Comparison of ENCODE assay signal across 9 cellular contexts in genomic region chr7:79876769-79877362, GRCh38.
DNase-seq lines count a peak whose midpoint lies in the region; ATAC-seq, FAIRE-seq and TF ChIP-seq lines count a peak whose summit lies in the region.
"Had no signal": no experiment of that assay in that cellular context is flagged by ENCODE, and none has a peak within 500 bp of the region (broad histone marks: within the 10 kb centered on the region; RNA-seq: fewer than 3 reads in every experiment).

No MANE protein-coding gene starts in this region.

- peak; percentile 51 for DNase-seq in GM04504 (ENCODE audit: low read depth)
- DNase-seq in NB4 (ENCODE audit: low read depth): peak; percentile 16
- peak; percentile 82 for DNase-seq in brain pericyte (ENCODE audit: low read depth, low spot score)
- peak; percentile 74 for DNase-seq in skeletal muscle cell (ENCODE audit: low read depth)
- DNase-seq in COR-L47 (lab: John Stamatoyannopoulos, UW): no peak
- DNase-seq in GM19239 (ENCODE audit: insufficient read length, low spot score): no peak
- DNase-seq: GF-D8 had no signal

- TF ChIP-seq CTCF in NB4 (IDR thresholded peaks at IDR 0.05; ENCODE audit: low read depth, low read length): no peak

- H3K4me3 ChIP-seq in NB4 (ENCODE audit: low read depth, low read length) (no peak overlapping the region), skeletal muscle cell (ENCODE audit: low read depth, low read length) (no peak overlapping the region)

- no peak for ATAC-seq in GM21529 (IDR thresholded peaks at IDR 0.05; ENCODE audit: unreplicated experiment)
- ATAC-seq: sciatic nerve had no signal

- no peak for TF ChIP-seq POLR2A in NB4 (IDR thresholded peaks at IDR 0.05; ENCODE audit: extremely low read depth, insufficient read length)

- FAIRE-seq in GM19239 (lab: Jason Lieb, UNC): no peak

Comparison
In these comparisons a context has a peak if more than half of its experiments do, and no peak if none do; other contexts are left out.
1. DNase-seq: peak in GM04504 (single experiment), NB4 (single experiment), brain pericyte (single experiment) and skeletal muscle cell (single experiment); none in COR-L47 (single experiment) and GM19239 (single experiment).